In the genomic region with DNA sequence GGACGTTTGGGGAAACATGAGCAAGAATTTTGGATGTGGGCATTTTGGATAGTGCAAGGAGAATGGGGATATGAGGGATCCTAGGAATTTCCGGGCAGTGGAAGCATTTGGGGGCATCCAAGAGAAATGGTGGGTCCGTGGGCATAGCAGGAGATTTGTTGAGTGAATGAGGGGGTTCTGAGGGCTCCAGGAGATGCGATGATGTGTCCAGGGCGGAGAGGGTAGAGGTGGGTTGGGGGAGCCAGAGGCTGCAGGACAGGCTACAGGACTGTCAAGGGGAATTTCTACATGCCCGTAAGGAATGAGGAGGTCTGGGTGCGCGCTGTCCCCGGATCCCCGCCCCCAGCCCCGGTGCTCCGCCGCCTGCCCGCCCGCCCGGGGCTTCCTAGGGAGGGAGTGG, we compare ENCODE assay signal across 9 cellular contexts. TPM values are rescaled to one million over a fixed set of nuclear protein-coding genes. Genes with fewer than 3 reads are reported as not detected.
DNase-seq lines count a peak whose midpoint lies in the region; ATAC-seq, FAIRE-seq and TF ChIP-seq lines count a peak whose summit lies in the region.
"Had no signal": no experiment of that assay in that cellular context is flagged by ENCODE, and none has a peak within 500 bp of the region (broad histone marks: within the 10 kb centered on the region; RNA-seq: fewer than 3 reads in every experiment).

No MANE protein-coding gene starts in this region.

- in situ Hi-C loops in HepG2 (cut with HindIII; ENCODE audit: extremely low pct_ligation_motif_present, low pct_unique_long_range_greater_than_20kb): loop anchor here (5.0 to 25.0 kb wide), 2 partner anchors 42 to 433 kb away; a partner anchor contains a TSS

- H3K27ac Mint-ChIP-seq in HFFc6: peak overlapping the region; percentile 50

- H3K36me3 ChIP-seq in HepG2 (replicated peaks in 1 of 2; ENCODE audit: control insufficient read depth in 1 of 2, insufficient read depth in 2 of 2, low read length in 2 of 2) (peaks cover 7 to 20% of the 10 kb centered on the region in 2 experiments), tibial nerve (peaks cover 0 to 33% (median 0%) of the 10 kb centered on the region in 3 donors)

- no peak for TF ChIP-seq POLR2A in HepG2 (IDR thresholded peaks at IDR 0.05; ENCODE audit: insufficient read depth in 1 of 2, low read depth in 2 of 2, low read length in 2 of 2)
- TF ChIP-seq POLR2A in tibial nerve (IDR thresholded peaks at IDR 0.05): no peak

- H3K4me1 ChIP-seq in HepG2 (ENCODE audit: insufficient read depth, low read length): peaks cover 34% of the 10 kb centered on the region
- peaks cover 0 to 53% (median 18%) of the 10 kb centered on the region in 4 donors for H3K4me1 ChIP-seq in tibial nerve

- H3K27me3 Mint-ChIP-seq in HFFc6 (ENCODE audit: insufficient read depth): no peaks in the 10 kb centered on the region; the same call in none of the 2 replicates

- BruUV-seq in HepG2 (replicated peaks; lab: Mats Ljungman, UMichigan): no TSS peak

- TF ChIP-seq EP300 in HepG2 (IDR thresholded peaks at IDR 0.05; ENCODE audit: low read depth in 2 of 2, low read length in 2 of 2): no peak
- no peak for TF ChIP-seq EP300 in HepG2 (CRISPR knock-in tag; IDR thresholded peaks at IDR 0.05; ENCODE audit: borderline replicate concordance)
- no peak for TF ChIP-seq EP300 in tibial nerve (IDR thresholded peaks at IDR 0.05)

- H3K27ac ChIP-seq in C4-2B (peak overlapping the region; percentile 80), HepG2 (ENCODE audit: extremely low read length, insufficient read depth, low read length) (peak overlapping the region; percentile 24), tibial nerve (peak overlapping the region in 3 of 4 donors; percentile 36 to 91 (median 60))

- CTCF ChIA-PET in HepG2 (lab: Yijun Ruan, JAX; ENCODE audit: low intra/inter-chr PET ratio, low total read pairs): interaction anchor here (1.4 to 2.1 kb wide), 3 partner anchors 44 to 265 kb away, joined by 8 to 24 read pairs (median 12); a partner anchor contains a TSS

- H3K9me3 Mint-ChIP-seq in HFFc6: no peaks in the 10 kb centered on the region

- FAIRE-seq in HepG2 (lab: Jason Lieb, UNC): no peak
- FAIRE-seq: islet of Langerhans had no signal

- no peaks in the 10 kb centered on the region for H3K9me3 ChIP-seq in HepG2 (ENCODE audit: low read length)
- no peaks in the 10 kb centered on the region for H3K9me3 ChIP-seq in tibial nerve

- ATAC-seq in HepG2: no peak; the same call in 2 of the 3 replicates
- no peak for ATAC-seq in sciatic nerve

- H3K4me2 ChIP-seq in HepG2 (ENCODE audit: low read depth, low read length): peak overlapping the region; percentile 96

- H3K4me3 ChIP-seq in HepG2 (replicated peaks in 1 of 3; ENCODE audit: insufficient read depth in 1 of 3, low read depth in 2 of 3, low read length in 3 of 3) (peak overlapping the region; percentile 82 to 93 (median 92)), tibial nerve (peak overlapping the region; percentile 58 to 89 (median 61))

- peaks cover 4% of the 10 kb centered on the region for H3K79me2 ChIP-seq in HepG2 (ENCODE audit: insufficient read depth, low read length)

- no peaks in the 10 kb centered on the region; the same call in 1 of the 2 replicates for H3K36me3 Mint-ChIP-seq in HFFc6 (ENCODE audit: low read depth)

- H3K4me3 Mint-ChIP-seq in HFFc6: peak overlapping the region; percentile 94

- H3K27me3 ChIP-seq in HepG2 (ENCODE audit: control insufficient read depth in 1 of 2, insufficient read depth in 2 of 2, low read length in 2 of 2) (no peaks in the 10 kb centered on the region; a peak in 2 of 5 replicates), tibial nerve (no peaks in the 10 kb centered on the region)

- H2AFZ ChIP-seq in HepG2 (ENCODE audit: low read length): no peak overlapping the region

- POLR2A ChIA-PET in HepG2 (lab: Yijun Ruan, JAX): interaction anchor here (0.5 to 1.0 kb wide), 10 partner anchors 9 to 271 kb away, joined by 3 to 15 read pairs (median 4); a partner anchor contains a TSS

- intact Hi-C loops in HepG2 (cut with micrococcal nuclease; ENCODE audit: unreplicated experiment): loop anchor here (5.0 kb wide), 1 partner anchor 177 kb away; no protein-coding TSS in a partner anchor
- intact Hi-C loops in sciatic nerve (cut with DNase I): no loop called here

- DNase-seq in HFFc6: no peak
- DNase-seq in activated naive CD4-positive, alpha-beta T cell treated with anti-CD3 and anti-CD28 coated beads, Interleukin-2, amount 50 U/mL, for 16 hours: peak; percentile 19
- DNase-seq in HepG2 (ENCODE audit: low spot score): no peak
- no peak for DNase-seq in tibial nerve (ENCODE audit: low spot score in 2 of 2)
- DNase-seq in islet precursor cell: no peak
- DNase-seq in sciatic nerve (ENCODE audit: low spot score): no peak
- no peak for DNase-seq in NCI-H146 (lab: John Stamatoyannopoulos, UW)

- H3K9ac ChIP-seq in HepG2 (ENCODE audit: insufficient read depth, low read depth, low read length): peak overlapping the region; percentile 73

- no peak for TF ChIP-seq CTCF in C4-2B (conservative IDR thresholded peaks at IDR 0.05)
- no peak for TF ChIP-seq CTCF in HFFc6 (IDR thresholded peaks at IDR 0.05)
- TF ChIP-seq CTCF in HepG2 (CRISPR knock-in tag; IDR thresholded peaks at IDR 0.05): no peak
- no peak for TF ChIP-seq CTCF in tibial nerve (IDR thresholded peaks at IDR 0.05)

- peaks cover 14% of the 10 kb centered on the region for H3K4me1 Mint-ChIP-seq in HFFc6 (ENCODE audit: low read depth)

- WGBS in HepG2 (ENCODE audit: low lambda C conversion rate): 6% methylated on average over 11 of the region's 16 CpGs
- WGBS in tibial nerve, 2 donors: 1 to 2% methylated on average over 12 to 16 of the region's 16 CpGs

- TF ChIP-seq RAD21 in HepG2 (CRISPR knock-in tag; IDR thresholded peaks at IDR 0.05): no peak

- H4K20me1 ChIP-seq in HepG2 (ENCODE audit: insufficient read depth, low read length): no peaks in the 10 kb centered on the region

RNA-seq across cellular contexts. Expression of a gene that starts 0.4 kb away (rescaled TPM):
- 1 to 10 TPM; 2.5 to 3.4 (median 2.9) TPM for total RNA-seq in HFFc6 (2021; fragmentation: NEBNext Ultra II Directional; extraction: Animal tissue kit (Norgen Biotek cat#: 25700))
- total RNA-seq in HepG2 (2016; rRNA removed; fragmentation: Illumina TruSeq; extraction: Trizol) (1.5 and 3.0 TPM in 2 replicates), tibial nerve (10 to 100 TPM in 2 of 4 donors, 1 to 10 TPM in 2; 4.4 to 11.4 (median 7.5) TPM), sciatic nerve (6.5 TPM)
- 3.2 and 3.7 TPM in 2 replicates for total RNA-seq in HepG2 (2016; cell fraction: cytosol; rRNA removed; fragmentation: Illumina TruSeq; extraction: Trizol; ENCODE audit: low read depth)
- 1.2 and 2.7 TPM in 2 replicates for total RNA-seq in HepG2 (2016; cell fraction: insoluble cytoplasmic fraction; rRNA removed; fragmentation: Illumina TruSeq; extraction: Trizol)
- 6.5 and 6.6 TPM in 2 replicates for total RNA-seq in HepG2 (2016; cell fraction: membrane; rRNA removed; fragmentation: Illumina TruSeq; extraction: Trizol)
- total RNA-seq in HepG2 (2016; cell fraction: nucleus; rRNA removed; fragmentation: Illumina TruSeq; extraction: Trizol): 3.2 and 4.8 TPM in 2 replicates
- polyA plus RNA-seq in HepG2 (2011; rRNA removed): 7.1 and 7.4 TPM in 2 replicates
- 6.7 TPM in 2 replicates for polyA plus RNA-seq in HepG2 (2011; cell fraction: cytosol; rRNA removed)
- 11.2 and 14.1 TPM in 2 replicates for polyA plus RNA-seq in HepG2 (2011; cell fraction: nucleus; rRNA removed)
- polyA plus RNA-seq in HepG2 (2012): 2.5 and 2.9 TPM in 2 replicates
- polyA plus RNA-seq in HepG2 (2016; cell fraction: cytosol; fragmentation: Illumina TruSeq; extraction: Trizol; ENCODE audit: low read depth): 5.9 and 6.1 TPM in 2 replicates
- polyA plus RNA-seq in HepG2 (2016; cell fraction: insoluble cytoplasmic fraction; fragmentation: Illumina TruSeq; extraction: Trizol; ENCODE audit: low read depth): 3.0 and 3.6 TPM in 2 replicates
- polyA plus RNA-seq in HepG2 (2016; cell fraction: membrane; fragmentation: Illumina TruSeq; extraction: Trizol; ENCODE audit: low read depth): 10.2 and 10.3 TPM in 2 replicates
- polyA plus RNA-seq in HepG2 (2016; cell fraction: nucleus; fragmentation: Illumina TruSeq; extraction: Trizol; ENCODE audit: insufficient read depth, low read depth): 11.8 and 13.3 TPM in 2 replicates
- 2.6 and 8.3 TPM in 2 replicates for polyA minus RNA-seq in HepG2 (2011; rRNA and poly(A)+ RNA removed; ENCODE audit: low replicate concordance)
- polyA minus RNA-seq in HepG2 (2011; cell fraction: cytosol; rRNA and poly(A)+ RNA removed): 0.89 and 2.1 TPM in 2 replicates
- polyA minus RNA-seq in HepG2 (2011; cell fraction: nucleus; rRNA and poly(A)+ RNA removed): 3.4 and 3.5 TPM in 2 replicates

RNA-seq across cellular contexts. Expression of a gene that starts 1.2 kb away (rescaled TPM):
- under 1 TPM in 3 of 6 experiments, not detected in 3; 0.30 to 0.68 (median 0.31) TPM for total RNA-seq in HFFc6 (2021; fragmentation: NEBNext Ultra II Directional; extraction: Animal tissue kit (Norgen Biotek cat#: 25700))
- total RNA-seq in HepG2 (2016; rRNA removed; fragmentation: Illumina TruSeq; extraction: Trizol) (1.2 TPM in 1 of 2 replicates, not detected in the other), tibial nerve (10 to 100 TPM; 15.5 to 38.4 (median 23.0) TPM), sciatic nerve (9.0 TPM)
- 0.91 TPM in 1 of 2 replicates, not detected in the other for total RNA-seq in HepG2 (2016; cell fraction: cytosol; rRNA removed; fragmentation: Illumina TruSeq; extraction: Trizol; ENCODE audit: low read depth)
- 0.50 TPM in 1 of 2 replicates, not detected in the other for total RNA-seq in HepG2 (2016; cell fraction: insoluble cytoplasmic fraction; rRNA removed; fragmentation: Illumina TruSeq; extraction: Trizol)
- total RNA-seq in HepG2 (2016; cell fraction: membrane; rRNA removed; fragmentation: Illumina TruSeq; extraction: Trizol): not detected in 2 replicates
- 0.88 and 1.6 TPM in 2 replicates for total RNA-seq in HepG2 (2016; cell fraction: nucleus; rRNA removed; fragmentation: Illumina TruSeq; extraction: Trizol)
- polyA plus RNA-seq in HepG2 (2011; rRNA removed): 0.74 and 0.92 TPM in 2 replicates
- 0.15 and 0.34 TPM in 2 replicates for polyA plus RNA-seq in HepG2 (2011; cell fraction: cytosol; rRNA removed)
- 26.8 and 42.0 TPM in 2 replicates for polyA plus RNA-seq in HepG2 (2011; cell fraction: nucleus; rRNA removed)
- 3.7 and 5.4 TPM in 2 replicates for polyA plus RNA-seq in HepG2 (2012)
- not detected in 2 replicates for polyA plus RNA-seq in HepG2 (2016; cell fraction: cytosol; fragmentation: Illumina TruSeq; extraction: Trizol; ENCODE audit: low read depth)
- not detected in 2 replicates for polyA plus RNA-seq in HepG2 (2016; cell fraction: insoluble cytoplasmic fraction; fragmentation: Illumina TruSeq; extraction: Trizol; ENCODE audit: low read depth)
- not detected in 2 replicates for polyA plus RNA-seq in HepG2 (2016; cell fraction: membrane; fragmentation: Illumina TruSeq; extraction: Trizol; ENCODE audit: low read depth)
- 10.5 and 24.2 TPM in 2 replicates for polyA plus RNA-seq in HepG2 (2016; cell fraction: nucleus; fragmentation: Illumina TruSeq; extraction: Trizol; ENCODE audit: insufficient read depth, low read depth)
- 0.30 TPM in 1 of 2 replicates, not detected in the other for polyA minus RNA-seq in HepG2 (2011; rRNA and poly(A)+ RNA removed; ENCODE audit: low replicate concordance)
- not detected in 2 replicates for polyA minus RNA-seq in HepG2 (2011; cell fraction: cytosol; rRNA and poly(A)+ RNA removed)
- polyA minus RNA-seq in HepG2 (2011; cell fraction: nucleus; rRNA and poly(A)+ RNA removed): 3.6 and 5.6 TPM in 2 replicates

RNA-seq across cellular contexts. Expression of a gene that starts 8.2 kb away (rescaled TPM):
- total RNA-seq in HFFc6 (2021; fragmentation: NEBNext Ultra II Directional; extraction: Animal tissue kit (Norgen Biotek cat#: 25700)): 100 to 1,000 TPM; 216 to 234 (median 228) TPM
- total RNA-seq in HepG2 (2016; rRNA removed; fragmentation: Illumina TruSeq; extraction: Trizol): 321 and 480 TPM in 2 replicates
- total RNA-seq in HepG2 (2016; cell fraction: cytosol; rRNA removed; fragmentation: Illumina TruSeq; extraction: Trizol; ENCODE audit: low read depth): 182 and 204 TPM in 2 replicates
- 330 and 503 TPM in 2 replicates for total RNA-seq in HepG2 (2016; cell fraction: insoluble cytoplasmic fraction; rRNA removed; fragmentation: Illumina TruSeq; extraction: Trizol)
- total RNA-seq in HepG2 (2016; cell fraction: membrane; rRNA removed; fragmentation: Illumina TruSeq; extraction: Trizol): 320 and 325 TPM in 2 replicates
- total RNA-seq in HepG2 (2016; cell fraction: nucleus; rRNA removed; fragmentation: Illumina TruSeq; extraction: Trizol): 122 and 129 TPM in 2 replicates
- polyA plus RNA-seq in HepG2 (2011; rRNA removed): 253 and 320 TPM in 2 replicates
- 433 and 522 TPM in 2 replicates for polyA plus RNA-seq in HepG2 (2011; cell fraction: cytosol; rRNA removed)
- 91.8 and 123 TPM in 2 replicates for polyA plus RNA-seq in HepG2 (2011; cell fraction: nucleus; rRNA removed)
- 249 and 333 TPM in 2 replicates for polyA plus RNA-seq in HepG2 (2012)
- 294 and 323 TPM in 2 replicates for polyA plus RNA-seq in HepG2 (2016; cell fraction: cytosol; fragmentation: Illumina TruSeq; extraction: Trizol; ENCODE audit: low read depth)
- polyA plus RNA-seq in HepG2 (2016; cell fraction: insoluble cytoplasmic fraction; fragmentation: Illumina TruSeq; extraction: Trizol; ENCODE audit: low read depth): 735 and 804 TPM in 2 replicates
- 428 and 438 TPM in 2 replicates for polyA plus RNA-seq in HepG2 (2016; cell fraction: membrane; fragmentation: Illumina TruSeq; extraction: Trizol; ENCODE audit: low read depth)
- 298 and 310 TPM in 2 replicates for polyA plus RNA-seq in HepG2 (2016; cell fraction: nucleus; fragmentation: Illumina TruSeq; extraction: Trizol; ENCODE audit: insufficient read depth, low read depth)
- 74.4 and 157 TPM in 2 replicates for polyA minus RNA-seq in HepG2 (2011; rRNA and poly(A)+ RNA removed; ENCODE audit: low replicate concordance)
- polyA minus RNA-seq in HepG2 (2011; cell fraction: cytosol; rRNA and poly(A)+ RNA removed): 41.7 and 56.4 TPM in 2 replicates
- polyA minus RNA-seq in HepG2 (2011; cell fraction: nucleus; rRNA and poly(A)+ RNA removed): 32.9 and 43.8 TPM in 2 replicates
- total RNA-seq in tibial nerve: 100 to 1,000 TPM in 2 of 4 donors, 10 to 100 TPM in 2; 76.1 to 121 (median 99.8) TPM
- 97.3 TPM for total RNA-seq in sciatic nerve

RNA-seq across cellular contexts. Expression of a gene that starts 32.1 kb away (rescaled TPM):
- not detected for total RNA-seq in HFFc6 (2021; fragmentation: NEBNext Ultra II Directional; extraction: Animal tissue kit (Norgen Biotek cat#: 25700))
- total RNA-seq in HepG2 (2016; rRNA removed; fragmentation: Illumina TruSeq; extraction: Trizol) (225 and 502 TPM in 2 replicates), tibial nerve (not detected), sciatic nerve (0.27 TPM)
- total RNA-seq in HepG2 (2016; cell fraction: cytosol; rRNA removed; fragmentation: Illumina TruSeq; extraction: Trizol; ENCODE audit: low read depth): 33.5 and 35.5 TPM in 2 replicates
- 215 and 502 TPM in 2 replicates for total RNA-seq in HepG2 (2016; cell fraction: insoluble cytoplasmic fraction; rRNA removed; fragmentation: Illumina TruSeq; extraction: Trizol)
- 52.5 and 53.3 TPM in 2 replicates for total RNA-seq in HepG2 (2016; cell fraction: membrane; rRNA removed; fragmentation: Illumina TruSeq; extraction: Trizol)
- total RNA-seq in HepG2 (2016; cell fraction: nucleus; rRNA removed; fragmentation: Illumina TruSeq; extraction: Trizol): 408 and 459 TPM in 2 replicates
- 397 and 426 TPM in 2 replicates for polyA plus RNA-seq in HepG2 (2011; rRNA removed)
- 243 and 350 TPM in 2 replicates for polyA plus RNA-seq in HepG2 (2011; cell fraction: cytosol; rRNA removed)
- 216 and 252 TPM in 2 replicates for polyA plus RNA-seq in HepG2 (2011; cell fraction: nucleus; rRNA removed)
- 62.0 and 149 TPM in 2 replicates for polyA plus RNA-seq in HepG2 (2012)
- 47.7 and 50.1 TPM in 2 replicates for polyA plus RNA-seq in HepG2 (2016; cell fraction: cytosol; fragmentation: Illumina TruSeq; extraction: Trizol; ENCODE audit: low read depth)
- 245 and 256 TPM in 2 replicates for polyA plus RNA-seq in HepG2 (2016; cell fraction: insoluble cytoplasmic fraction; fragmentation: Illumina TruSeq; extraction: Trizol; ENCODE audit: low read depth)
- polyA plus RNA-seq in HepG2 (2016; cell fraction: membrane; fragmentation: Illumina TruSeq; extraction: Trizol; ENCODE audit: low read depth): 48.1 and 51.7 TPM in 2 replicates
- polyA plus RNA-seq in HepG2 (2016; cell fraction: nucleus; fragmentation: Illumina TruSeq; extraction: Trizol; ENCODE audit: insufficient read depth, low read depth): 704 and 739 TPM in 2 replicates
- 0.21 and 469 TPM in 2 replicates for polyA minus RNA-seq in HepG2 (2011; rRNA and poly(A)+ RNA removed; ENCODE audit: low replicate concordance)
- polyA minus RNA-seq in HepG2 (2011; cell fraction: cytosol; rRNA and poly(A)+ RNA removed): 339 and 439 TPM in 2 replicates
- polyA minus RNA-seq in HepG2 (2011; cell fraction: nucleus; rRNA and poly(A)+ RNA removed): 61.8 and 63.7 TPM in 2 replicates

RNA-seq across cellular contexts. Expression of a gene that starts 43.9 kb away (rescaled TPM):
- 10 to 100 TPM in 4 of 6 experiments, 1 to 10 TPM in 2; 8.7 to 14.2 (median 11.0) TPM for total RNA-seq in HFFc6 (2021; fragmentation: NEBNext Ultra II Directional; extraction: Animal tissue kit (Norgen Biotek cat#: 25700))
- 12.8 and 13.3 TPM in 2 replicates for total RNA-seq in HepG2 (2016; rRNA removed; fragmentation: Illumina TruSeq; extraction: Trizol)
- 7.3 and 10.0 TPM in 2 replicates for total RNA-seq in HepG2 (2016; cell fraction: cytosol; rRNA removed; fragmentation: Illumina TruSeq; extraction: Trizol; ENCODE audit: low read depth)
- 10.9 and 15.1 TPM in 2 replicates for total RNA-seq in HepG2 (2016; cell fraction: insoluble cytoplasmic fraction; rRNA removed; fragmentation: Illumina TruSeq; extraction: Trizol)
- total RNA-seq in HepG2 (2016; cell fraction: membrane; rRNA removed; fragmentation: Illumina TruSeq; extraction: Trizol): 15.3 and 15.8 TPM in 2 replicates
- 9.0 and 11.5 TPM in 2 replicates for total RNA-seq in HepG2 (2016; cell fraction: nucleus; rRNA removed; fragmentation: Illumina TruSeq; extraction: Trizol)
- 18.7 and 21.6 TPM in 2 replicates for polyA plus RNA-seq in HepG2 (2011; rRNA removed)
- polyA plus RNA-seq in HepG2 (2011; cell fraction: cytosol; rRNA removed): 7.6 and 16.3 TPM in 2 replicates
- polyA plus RNA-seq in HepG2 (2011; cell fraction: nucleus; rRNA removed): 14.8 and 19.8 TPM in 2 replicates
- polyA plus RNA-seq in HepG2 (2012): 4.8 and 7.7 TPM in 2 replicates
- 8.4 and 9.0 TPM in 2 replicates for polyA plus RNA-seq in HepG2 (2016; cell fraction: cytosol; fragmentation: Illumina TruSeq; extraction: Trizol; ENCODE audit: low read depth)
- polyA plus RNA-seq in HepG2 (2016; cell fraction: insoluble cytoplasmic fraction; fragmentation: Illumina TruSeq; extraction: Trizol; ENCODE audit: low read depth): 13.2 and 14.2 TPM in 2 replicates
- polyA plus RNA-seq in HepG2 (2016; cell fraction: membrane; fragmentation: Illumina TruSeq; extraction: Trizol; ENCODE audit: low read depth): 12.3 and 14.8 TPM in 2 replicates
- 26.4 and 27.9 TPM in 2 replicates for polyA plus RNA-seq in HepG2 (2016; cell fraction: nucleus; fragmentation: Illumina TruSeq; extraction: Trizol; ENCODE audit: insufficient read depth, low read depth)
- 22.8 and 39.7 TPM in 2 replicates for polyA minus RNA-seq in HepG2 (2011; rRNA and poly(A)+ RNA removed; ENCODE audit: low replicate concordance)
- polyA minus RNA-seq in HepG2 (2011; cell fraction: cytosol; rRNA and poly(A)+ RNA removed): 9.2 and 12.8 TPM in 2 replicates
- 9.1 and 10.8 TPM in 2 replicates for polyA minus RNA-seq in HepG2 (2011; cell fraction: nucleus; rRNA and poly(A)+ RNA removed)
- 10 to 100 TPM; 19.2 to 28.8 (median 20.6) TPM for total RNA-seq in tibial nerve
- total RNA-seq in sciatic nerve: 35.5 TPM

Comparison
In these comparisons a context has a peak if more than half of its experiments do, and no peak if none do; other contexts are left out.
1. H3K27ac ChIP-seq: peak in every context shown above with its lines; median percentile 80 in C4-2B; 60 in tibial nerve; 24 in HepG2.